19 cellular contexts compared by ENCODE assay signal in the genomic region with DNA sequence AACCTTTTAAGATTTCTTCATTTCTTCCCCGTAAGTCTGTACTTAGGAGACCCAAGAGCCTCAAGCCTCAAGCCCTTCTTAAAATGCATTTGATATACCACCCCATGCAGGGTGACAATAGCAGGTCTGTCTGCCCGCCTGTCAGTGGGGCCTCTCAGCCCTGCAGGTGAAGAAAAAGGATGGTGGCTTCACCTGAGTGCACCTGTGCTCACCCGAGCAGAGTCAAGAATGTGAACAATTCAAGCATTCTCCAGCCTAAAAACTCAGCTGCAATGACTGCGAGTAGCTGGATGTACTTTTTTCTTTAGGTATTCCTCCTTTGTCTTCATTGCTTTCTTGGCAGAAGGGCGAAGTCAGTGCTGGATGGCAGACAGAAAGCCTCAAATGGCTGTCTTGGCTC.
"Had no signal": no experiment of that assay in that cellular context is flagged by ENCODE, and none has a peak within 500 bp of the region (broad histone marks: within the 10 kb centered on the region; RNA-seq: fewer than 3 reads in every experiment).

No MANE protein-coding gene starts in this region.

- H2AFZ ChIP-seq: parathyroid adenoma had no signal

- ATAC-seq: gastroesophageal sphincter; naive thymus-derived CD4-positive, alpha-beta T cell; sciatic nerve; stimulated activated memory B cell treated with anti-CD40 and anti-IgM and Interleukin-4, amounts not matched to agents 10 μg/mL and 1 μg/mL and 100 μg/mL, for 72 hours had no signal

- H3K27ac ChIP-seq: esophagus squamous epithelium, gastroesophageal sphincter, parathyroid adenoma, spleen, tibial nerve, upper lobe of right lung, vagina had no signal

- H3K9me3 Mint-ChIP-seq: stimulated activated memory B cell treated with anti-CD40 and anti-IgM and Interleukin-4, amounts not matched to agents 10 μg/mL and 1 μg/mL and 100 μg/mL, for 72 hours had no signal

- H3K27me3 Mint-ChIP-seq: stimulated activated memory B cell treated with anti-CD40 and anti-IgM and Interleukin-4, amounts not matched to agents 10 μg/mL and 1 μg/mL and 100 μg/mL, for 72 hours had no signal

- H3K27ac Mint-ChIP-seq: nephron progenitor cell; stimulated activated memory B cell treated with anti-CD40 and anti-IgM and Interleukin-4, amounts not matched to agents 10 μg/mL and 1 μg/mL and 100 μg/mL, for 72 hours; stimulated activated naive CD8-positive, alpha-beta T cell treated with anti-CD3 and anti-CD28 coated beads, Interleukin-15, Interleukin-2, amounts not matched to agents 100 ng/mL and 50 ng/mL, for 24 hours had no signal

- H3K36me3 ChIP-seq: esophagus squamous epithelium, gastroesophageal sphincter, spleen, tibial nerve, upper lobe of right lung, vagina had no signal

- H3K9ac ChIP-seq: parathyroid adenoma had no signal

- H3K36me3 Mint-ChIP-seq: naive thymus-derived CD4-positive, alpha-beta T cell; stimulated activated memory B cell treated with anti-CD40 and anti-IgM and Interleukin-4, amounts not matched to agents 10 μg/mL and 1 μg/mL and 100 μg/mL, for 72 hours had no signal

- H3K4me3 Mint-ChIP-seq: naive thymus-derived CD4-positive, alpha-beta T cell; nephron progenitor cell; stimulated activated memory B cell treated with anti-CD40 and anti-IgM and Interleukin-4, amounts not matched to agents 10 μg/mL and 1 μg/mL and 100 μg/mL, for 72 hours; stimulated activated naive CD8-positive, alpha-beta T cell treated with anti-CD3 and anti-CD28 coated beads, Interleukin-15, Interleukin-2, amounts not matched to agents 100 ng/mL and 50 ng/mL, for 24 hours had no signal

- DNase-seq: effector memory CD4-positive, alpha-beta T cell; esophagus squamous epithelium; foreskin fibroblast; kidney; mammary epithelial cell; naive thymus-derived CD4-positive, alpha-beta T cell; spleen; stimulated activated CD4-positive, alpha-beta T cell treated with anti-CD3 and anti-CD28 coated beads, Interleukin-15, amount 100 ng/mL, for 24 hours; stimulated activated CD4-positive, alpha-beta T cell treated with anti-CD3 and anti-CD28 coated beads, Interleukin-1b, Interleukin-23, amount 100 ng/mL, for 48 hours; stimulated activated CD4-positive, alpha-beta T cell treated with anti-CD3 and anti-CD28 coated beads, Interleukin-4, amount 100 ng/mL, for 24 hours; upper lobe of right lung had no signal

- H3K27me3 ChIP-seq: spleen, tibial nerve, upper lobe of right lung, vagina had no signal

- H3K4me1 ChIP-seq: gastroesophageal sphincter, spleen, tibial nerve, upper lobe of right lung, vagina had no signal

- H3K9me3 ChIP-seq: esophagus squamous epithelium, spleen, upper lobe of right lung, vagina had no signal

- H3K79me2 ChIP-seq: parathyroid adenoma had no signal

- H3K4me1 Mint-ChIP-seq: naive thymus-derived CD4-positive, alpha-beta T cell; stimulated activated memory B cell treated with anti-CD40 and anti-IgM and Interleukin-4, amounts not matched to agents 10 μg/mL and 1 μg/mL and 100 μg/mL, for 72 hours had no signal

- FAIRE-seq: kidney had no signal

- H3K4me3 ChIP-seq: esophagus squamous epithelium, gastroesophageal sphincter, spleen, tibial nerve, upper lobe of right lung, vagina had no signal
